ENCODE assay signal across 1 cellular context in genomic region chr10:47306429-47307210, GRCh38.
A peak's percentile ranks its signal among the peaks of the same experiment; 100 is the strongest.
TF ChIP-seq lines count a peak whose summit lies in the region.

No MANE protein-coding gene starts in this region.

TF ChIP-seq in K562, 482 proteins besides CTCF, POLR2A, EP300 and RAD21 (continued from another document):
- no peak for TF ChIP-seq FOXO4 (CRISPR knock-in tag; IDR thresholded peaks at IDR 0.05)
- peak; percentile 79 to 80; a peak in 3 of 4 replicates for TF ChIP-seq KDM1A (IDR thresholded peaks at IDR 0.05)
- TF ChIP-seq DACH1 (IDR thresholded peaks at IDR 0.05; ENCODE audit: partially characterized antibody): no peak
- TF ChIP-seq E2F3 (CRISPR knock-in tag; IDR thresholded peaks at IDR 0.05): no peak
- peak; percentile 64; the same call in 1 of the 2 replicates for TF ChIP-seq MTA3 (IDR thresholded peaks at IDR 0.05; ENCODE audit: borderline replicate concordance)
- TF ChIP-seq ZC3H4 (CRISPR knock-in tag; IDR thresholded peaks at IDR 0.05; ENCODE audit: borderline replicate concordance): no peak
- no peak for TF ChIP-seq CTCFL (IDR thresholded peaks at IDR 0.05; ENCODE audit: borderline replicate concordance, insufficient read depth, low read depth, low read length, poor library complexity, severe bottlenecking)
- no peak for TF ChIP-seq ASH1L (IDR thresholded peaks at IDR 0.05; ENCODE audit: borderline replicate concordance, low read depth, partially characterized antibody)
- TF ChIP-seq RBM22 (IDR thresholded peaks at IDR 0.05; ENCODE audit: low read depth, low read length, poor library complexity, severe bottlenecking): no peak
- peak in 1 of 2 experiments; percentile 37; a peak in 1 of 4 replicates for TF ChIP-seq HDAC1 (IDR thresholded peaks at IDR 0.05)
- TF ChIP-seq ZNF584 (CRISPR knock-in tag; IDR thresholded peaks at IDR 0.05; ENCODE audit: low read depth): no peak
- TF ChIP-seq ZBTB43 (CRISPR knock-in tag; IDR thresholded peaks at IDR 0.05): no peak
- TF ChIP-seq ZNF354B (CRISPR knock-in tag; IDR thresholded peaks at IDR 0.05): no peak
- no peak for TF ChIP-seq ZNF695 (CRISPR knock-in tag; IDR thresholded peaks at IDR 0.05)
- peak; percentile 39; the same call in 1 of the 2 replicates for TF ChIP-seq ETV1 (tag; conservative IDR thresholded peaks at IDR 0.05; ENCODE audit: low read depth)
- TF ChIP-seq ZNF668 (CRISPR knock-in tag; IDR thresholded peaks at IDR 0.05): no peak
- no peak for TF ChIP-seq MXD1 (CRISPR knock-in tag; IDR thresholded peaks at IDR 0.05; ENCODE audit: borderline replicate concordance, poor library complexity, severe bottlenecking)
- no peak; the same call in 1 of the 2 replicates for TF ChIP-seq ATF3 (IDR thresholded peaks at IDR 0.05)
- TF ChIP-seq ATF3 (CRISPR knock-in tag; conservative IDR thresholded peaks at IDR 0.05): no peak
- TF ChIP-seq NBN (IDR thresholded peaks at IDR 0.05; ENCODE audit: low read depth): 0 out of 2 replicates have a peak, but pooled peaks have one; percentile 54
- no peak for TF ChIP-seq ZKSCAN1 (IDR thresholded peaks at IDR 0.05; ENCODE audit: low read depth, low read length)
- no peak for TF ChIP-seq TCF7L2 (IDR thresholded peaks at IDR 0.05; ENCODE audit: low read depth, low read length)
- no peak for TF ChIP-seq SUPT5H (IDR thresholded peaks at IDR 0.05)
- TF ChIP-seq BRCA1 (IDR thresholded peaks at IDR 0.05): no peak
- no peak for TF ChIP-seq BRCA1 (CRISPR knock-in tag; IDR thresholded peaks at IDR 0.05)
- peak; percentile 37; the same call in 1 of the 2 replicates for TF ChIP-seq ZBTB2 (IDR thresholded peaks at IDR 0.05)
- no peak for TF ChIP-seq ZNF655 (CRISPR knock-in tag; IDR thresholded peaks at IDR 0.05)
